9 cellular contexts compared by ENCODE assay signal in the genomic region with DNA sequence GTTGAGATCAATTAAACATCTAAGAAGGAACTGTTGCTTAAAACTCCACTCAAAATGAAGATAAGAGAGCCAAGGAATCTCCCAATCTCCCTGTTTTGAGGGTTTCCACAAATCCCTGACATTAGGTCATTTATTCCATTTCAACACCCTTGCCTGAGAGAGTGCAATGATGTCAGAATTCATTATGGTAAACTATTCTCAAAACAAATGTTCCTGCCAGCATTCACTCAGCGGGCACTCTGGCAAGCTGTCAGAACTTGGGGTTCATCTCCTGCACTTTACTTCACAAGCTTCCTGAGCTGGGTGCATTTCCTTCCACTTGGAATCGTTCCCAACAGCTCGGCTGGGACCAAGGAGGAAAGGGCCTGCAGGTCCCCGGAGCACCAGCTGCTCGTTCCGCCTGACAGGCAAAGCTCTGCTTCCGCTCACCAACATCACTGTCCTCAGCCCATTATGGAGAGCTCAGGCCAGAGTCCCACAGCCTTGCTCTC.
DNase-seq lines count a peak whose midpoint lies in the region; ATAC-seq and TF ChIP-seq lines count a peak whose summit lies in the region.
"Had no signal": no experiment of that assay in that cellular context is flagged by ENCODE, and none has a peak within 500 bp of the region (broad histone marks: within the 10 kb centered on the region; RNA-seq: fewer than 3 reads in every experiment).

No MANE protein-coding gene starts in this region.

- H3K4me2 ChIP-seq in PC-3 (ENCODE audit: low read length) = no peak overlapping the region

- CTCF ChIA-PET in PC-3 (lab: Charles Lee) = interaction anchor here (0.6 to 1.8 kb wide), 2 partner anchors 127 to 299 kb away, joined by 3 to 8 read pairs; no protein-coding TSS in a partner anchor

- no peak overlapping the region for H2AFZ ChIP-seq in PC-3 (ENCODE audit: low read length)

- no TSS peak for BruUV-seq in PC-3 (replicated peaks; lab: Mats Ljungman, UMichigan)

- no peak overlapping the region for H3K4me3 Mint-ChIP-seq in stimulated activated naive CD8-positive, alpha-beta T cell treated with anti-CD3 and anti-CD28 coated beads, Interleukin-15, amount 100 ng/mL, for 72 hours

- H3K27ac Mint-ChIP-seq in stimulated activated naive CD8-positive, alpha-beta T cell treated with anti-CD3 and anti-CD28 coated beads, Interleukin-15, amount 100 ng/mL, for 72 hours = no peak overlapping the region

- H3K9ac ChIP-seq in rectal smooth muscle tissue (ENCODE audit: low read length) = no peak overlapping the region
- no peak overlapping the region for H3K9ac ChIP-seq in PC-3 (ENCODE audit: low read length)

- no peaks in the 10 kb centered on the region for H3K9me3 Mint-ChIP-seq in stimulated activated naive CD8-positive, alpha-beta T cell treated with anti-CD3 and anti-CD28 coated beads, Interleukin-15, amount 100 ng/mL, for 72 hours

- no peak for TF ChIP-seq CTCF in PC-3 (conservative IDR thresholded peaks at IDR 0.05; ENCODE audit: low read depth, low read length)

- H3K9me3 ChIP-seq in PC-3 (ENCODE audit: low read length) = no peaks in the 10 kb centered on the region

- H3K4me1 Mint-ChIP-seq in stimulated activated naive CD8-positive, alpha-beta T cell treated with anti-CD3 and anti-CD28 coated beads, Interleukin-15, amount 100 ng/mL, for 72 hours = peaks cover 9% of the 10 kb centered on the region

- H3F3A ChIP-seq in PC-3 (ENCODE audit: low read length, unreplicated experiment) = no peaks in the 10 kb centered on the region

- ATAC-seq in PC-3 = no peak
- no peak for ATAC-seq in stimulated activated naive CD8-positive, alpha-beta T cell treated with anti-CD3 and anti-CD28 coated beads, Interleukin-15, amount 100 ng/mL, for 72 hours

- H3K4me3 ChIP-seq in rectal smooth muscle tissue (ENCODE audit: low read length) (no peak overlapping the region), PC-3 (ENCODE audit: low read length) (no peak overlapping the region)

- no peaks in the 10 kb centered on the region for H3K27me3 ChIP-seq in rectal smooth muscle tissue (ENCODE audit: control insufficient read depth, insufficient read depth, low read length)
- no peaks in the 10 kb centered on the region for H3K27me3 ChIP-seq in PC-3 (ENCODE audit: low read length)

- H3K9me2 ChIP-seq in PC-3 (replicated peaks; ENCODE audit: low read length) = no peaks in the 10 kb centered on the region

- H3K27me3 Mint-ChIP-seq in stimulated activated naive CD8-positive, alpha-beta T cell treated with anti-CD3 and anti-CD28 coated beads, Interleukin-15, amount 100 ng/mL, for 72 hours = no peaks in the 10 kb centered on the region

- peak overlapping the region; percentile 91 for H3K27ac ChIP-seq in rectal smooth muscle tissue (ENCODE audit: low read depth, low read length)
- no peak overlapping the region for H3K27ac ChIP-seq in PC-3 (ENCODE audit: low read length)

- DNase-seq in Daoy (ENCODE audit: low read depth) (peak; percentile 65), SK-N-DZ (ENCODE audit: low spot score) (peak; percentile 12), glomerular visceral epithelial cell (ENCODE audit: extremely low spot score) (peak; percentile 52), PC-3 (no peak), HuH-7.5 (ENCODE audit: low spot score) (no peak)
- DNase-seq in activated naive CD4-positive, alpha-beta T cell (lab: John Stamatoyannopoulos, UW) = no peak
- no peak for DNase-seq in stimulated activated naive CD8-positive, alpha-beta T cell treated with anti-CD3 and anti-CD28 coated beads, Interleukin-15, amount 100 ng/mL, for 72 hours
- DNase-seq: stimulated activated CD4-positive, alpha-beta T cell treated with anti-CD3 and anti-CD28 coated beads, Interleukin-12 subunit alpha, Interleukin-12 subunit beta, amount 100 ng/mL, for 4 hours had no signal

- intact Hi-C loops in PC-3 (cut with micrococcal nuclease) = loop anchor here (5.0 kb wide), 3 partner anchors 96 to 316 kb away; no protein-coding TSS in a partner anchor

- no peaks in the 10 kb centered on the region for H3K36me3 ChIP-seq in rectal smooth muscle tissue (ENCODE audit: control insufficient read depth, insufficient read depth, low read length)
- no peaks in the 10 kb centered on the region for H3K36me3 ChIP-seq in PC-3 (ENCODE audit: low read depth, low read length)

- H4K20me1 ChIP-seq in PC-3 (ENCODE audit: low read length) = no peaks in the 10 kb centered on the region

- H3K79me2 ChIP-seq in PC-3 (ENCODE audit: low read length) = no peaks in the 10 kb centered on the region

- POLR2A ChIA-PET in PC-3 (lab: Charles Lee; ENCODE audit: unreplicated experiment) = interaction anchor here (0.6 to 0.7 kb wide), 2 partner anchors 97 to 393 kb away, joined by 3 to 4 read pairs; no protein-coding TSS in a partner anchor

- peaks cover 29% of the 10 kb centered on the region for H3K4me1 ChIP-seq in rectal smooth muscle tissue (ENCODE audit: control insufficient read depth, insufficient read depth, low read length)
- H3K4me1 ChIP-seq in PC-3 (ENCODE audit: insufficient read depth, low read length) = no peaks in the 10 kb centered on the region

Comparison
In these comparisons a context has a peak if more than half of its experiments do, and no peak if none do; other contexts are left out.
1. DNase-seq: peak in Daoy (single experiment), SK-N-DZ (single experiment) and glomerular visceral epithelial cell (single experiment); none in PC-3 (single experiment), activated naive CD4-positive, alpha-beta T cell (0 of 4), HuH-7.5 (single experiment) and stimulated activated naive CD8-positive, alpha-beta T cell treated with anti-CD3 and anti-CD28 coated beads, Interleukin-15, amount 100 ng/mL, for 72 hours (0 of 2).